ENCODE assay signal across 38 cellular contexts in genomic region chr6:131656667-131657066, GRCh38. TPM values are rescaled to one million over a fixed set of nuclear protein-coding genes. Genes with fewer than 3 reads are reported as not detected.
"Had no signal": no experiment of that assay in that cellular context is flagged by ENCODE, and none has a peak within 500 bp of the region (broad histone marks: within the 10 kb centered on the region; RNA-seq: fewer than 3 reads in every experiment).

No MANE protein-coding gene starts in this region.

- H3K27ac ChIP-seq: adrenal gland, body of pancreas, brain microvascular endothelial cell, breast epithelium, VCaP had no signal

- ATAC-seq: activated CD8-positive, alpha-beta T cell treated with anti-CD3 and anti-CD28 coated beads for 36 hours; activated naive CD4-positive, alpha-beta T cell treated with anti-CD3 and anti-CD28 coated beads, Interleukin-2, amount 50 U/mL, for 72 hours; activated T-cell treated with anti-CD3 and anti-CD28 coated beads, Interleukin-2, amount 50 U/mL, for 4 hours; activated T-cell treated with anti-CD3 and anti-CD28 coated beads, Interleukin-2, amount 50 U/mL, for 72 hours; activated T-helper 17 cell treated with anti-CD3 and anti-CD28 coated beads, Interleukin-2, amount 50 U/mL, for 72 hours; body of pancreas had no signal

- H3K27me3 ChIP-seq: adrenal gland, body of pancreas, brain microvascular endothelial cell, breast epithelium had no signal

- H3K9me3 ChIP-seq: adrenal gland, body of pancreas, breast epithelium had no signal

- H3K4me1 ChIP-seq: adrenal gland, breast epithelium had no signal

- FAIRE-seq: astrocyte, colon, TTC549 had no signal

- H3K4me3 ChIP-seq: adrenal gland, body of pancreas, breast epithelium had no signal

- H3K36me3 ChIP-seq: adrenal gland, brain microvascular endothelial cell, breast epithelium had no signal

- DNase-seq: activated B cell treated with CpG ODN at 0.5 μM for 24 hours; activated CD4-positive, alpha-beta memory T cell treated with anti-CD3 and anti-CD28 coated beads for 36 hours; activated CD4-positive, alpha-beta T cell treated with anti-CD3 and anti-CD28 coated beads for 4 hours; activated CD4-positive, alpha-beta T cell treated with anti-CD3 and anti-CD28 coated beads, Interleukin-2, amount 10 ng/mL, durations not matched to agents 24 days and 14 days; activated CD4-positive, alpha-beta T cell treated with anti-CD3 and anti-CD28 coated beads, Interleukin-2, amount 50 U/mL, for 1 hour; activated CD4-positive, alpha-beta T cell treated with anti-CD3 and anti-CD28 coated beads, Interleukin-2, amount 50 U/mL, for 4 hours; activated CD4-positive, CD25-positive, alpha-beta regulatory T cell treated with anti-CD3 and anti-CD28 coated beads, Interleukin-2, amount 50 U/mL, for 72 hours; activated CD8-positive, alpha-beta memory T cell treated with anti-CD3 and anti-CD28 coated beads, Interleukin-2, amount 50 U/mL, for 4 hours; activated CD8-positive, alpha-beta T cell treated with anti-CD3 and anti-CD28 coated beads for 36 hours; activated effector memory CD4-positive, alpha-beta T cell treated with anti-CD3 and anti-CD28 coated beads, Interleukin-2, amount 50 U/mL, for 16 hours; activated gamma-delta T cell treated with Interleukin-2 at 50 U/mL for 16 hours; activated naive CD4-positive, alpha-beta T cell; activated naive CD4-positive, alpha-beta T cell treated with anti-CD3 and anti-CD28 coated beads for 36 hours; activated naive CD4-positive, alpha-beta T cell treated with anti-CD3 and anti-CD28 coated beads, Interleukin-2, amount 50 U/mL, for 16 hours; activated naive CD8-positive, alpha-beta T cell treated with anti-CD3 and anti-CD28 coated beads for 36 hours; activated T-cell treated with anti-CD3 and anti-CD28 coated beads for 4 hours; activated T-cell treated with anti-CD3 and anti-CD28 coated beads, Interleukin-2, amount 50 U/mL, for 1 hour; activated T-cell treated with anti-CD3 and anti-CD28 coated beads, Interleukin-2, amount 50 U/mL, for 4 hours; activated T-cell treated with anti-CD3 and anti-CD28 coated beads, Interleukin-2, amount 50 U/mL, for 72 hours; adrenal gland; amniotic stem cell; aorta; body of pancreas; brain microvascular endothelial cell; central memory CD4-positive, alpha-beta T cell; T-helper 2 cell; T-helper 9 cell had no signal

RNA-seq across cellular contexts. Expression of gene ENPP3, which starts 19.6 kb away (rescaled TPM):
- total RNA-seq: astrocyte had no signal

RNA-seq across cellular contexts. Expression of gene OR2A4, which starts 44.5 kb away (rescaled TPM):
- total RNA-seq: activated B cell treated with CpG ODN at 0.5 μM for 24 hours; activated CD4-positive, alpha-beta memory T cell treated with anti-CD3 and anti-CD28 coated beads for 36 hours; activated CD4-positive, alpha-beta T cell treated with anti-CD3 and anti-CD28 coated beads, Interleukin-2, amount 10 ng/mL, durations not matched to agents 24 days and 14 days; activated CD8-positive, alpha-beta memory T cell treated with anti-CD3 and anti-CD28 coated beads for 36 hours; activated CD8-positive, alpha-beta T cell treated with anti-CD3 and anti-CD28 coated beads for 36 hours; activated naive CD4-positive, alpha-beta T cell treated with anti-CD3 and anti-CD28 coated beads for 36 hours; activated naive CD4-positive, alpha-beta T cell treated with anti-CD3 and anti-CD28 coated beads, Interleukin-2, amount 50 U/mL, for 72 hours; activated naive CD8-positive, alpha-beta T cell treated with anti-CD3 and anti-CD28 coated beads for 36 hours; activated T-cell treated with anti-CD3 and anti-CD28 coated beads, Interleukin-2, amount 50 U/mL, for 4 hours; activated T-cell treated with anti-CD3 and anti-CD28 coated beads, Interleukin-2, amount 50 U/mL, for 72 hours; activated T-helper 1 cell treated with anti-CD3 and anti-CD28 coated beads, Interleukin-12 subunit alpha, Interleukin-12 subunit beta, Interleukin-2, Interleukin-4 antibody, amounts not matched to agents 30 ng/mL and 10 ng/mL and 1 ng/mL, durations not matched to agents 14 hours and 24 hours and 36 hours; activated T-helper 17 cell treated with anti-CD3 and anti-CD28 coated beads, Interleukin-2, amount 50 U/mL, for 72 hours; adrenal gland; aorta; astrocyte; body of pancreas; cerebellum had no signal

RNA-seq across cellular contexts. Expression of gene CTAGE9, which starts 54.1 kb away (rescaled TPM):
- total RNA-seq: activated B cell treated with CpG ODN at 0.5 μM for 24 hours; activated CD4-positive, alpha-beta memory T cell treated with anti-CD3 and anti-CD28 coated beads for 36 hours; activated CD4-positive, alpha-beta T cell treated with anti-CD3 and anti-CD28 coated beads, Interleukin-2, amount 10 ng/mL, durations not matched to agents 24 days and 14 days; activated CD8-positive, alpha-beta memory T cell treated with anti-CD3 and anti-CD28 coated beads for 36 hours; activated CD8-positive, alpha-beta T cell treated with anti-CD3 and anti-CD28 coated beads for 36 hours; activated naive CD4-positive, alpha-beta T cell treated with anti-CD3 and anti-CD28 coated beads for 36 hours; activated naive CD4-positive, alpha-beta T cell treated with anti-CD3 and anti-CD28 coated beads, Interleukin-2, amount 50 U/mL, for 72 hours; activated naive CD8-positive, alpha-beta T cell treated with anti-CD3 and anti-CD28 coated beads for 36 hours; activated T-cell treated with anti-CD3 and anti-CD28 coated beads, Interleukin-2, amount 50 U/mL, for 4 hours; activated T-cell treated with anti-CD3 and anti-CD28 coated beads, Interleukin-2, amount 50 U/mL, for 72 hours; activated T-helper 1 cell treated with anti-CD3 and anti-CD28 coated beads, Interleukin-12 subunit alpha, Interleukin-12 subunit beta, Interleukin-2, Interleukin-4 antibody, amounts not matched to agents 30 ng/mL and 10 ng/mL and 1 ng/mL, durations not matched to agents 14 hours and 24 hours and 36 hours; activated T-helper 17 cell treated with anti-CD3 and anti-CD28 coated beads, Interleukin-2, amount 50 U/mL, for 72 hours; adrenal gland; aorta; astrocyte; cardiac septum; cerebellum had no signal
- polyA plus RNA-seq: adrenal gland, aorta had no signal
